Comparison of ENCODE assay signal across 8 cellular contexts in genomic region chr15:41774873-41775417, GRCh38. TPM values are rescaled to one million over a fixed set of nuclear protein-coding genes. Genes with fewer than 3 reads are reported as not detected.
A peak's percentile ranks its signal among the peaks of the same experiment; 100 is the strongest.
DNase-seq lines count a peak whose midpoint lies in the region; ATAC-seq and TF ChIP-seq lines count a peak whose summit lies in the region.

No MANE protein-coding gene starts in this region.

- H3K27ac Mint-ChIP-seq in activated CD4-positive, alpha-beta T cell treated with anti-CD3 and anti-CD28 coated beads, Interleukin-2, amount 10 ng/mL, durations not matched to agents 7 days and 5 days = peak overlapping the region; percentile 93
- H3K27ac Mint-ChIP-seq in WTC11 = peak overlapping the region; percentile 89

- H3K4me1 Mint-ChIP-seq in activated CD4-positive, alpha-beta T cell treated with anti-CD3 and anti-CD28 coated beads, Interleukin-2, amount 10 ng/mL, durations not matched to agents 7 days and 5 days = peaks cover 67% of the 10 kb centered on the region
- H3K4me1 Mint-ChIP-seq in WTC11 = peaks cover 43% of the 10 kb centered on the region

- no peaks in the 10 kb centered on the region for H3K27me3 Mint-ChIP-seq in activated CD4-positive, alpha-beta T cell treated with anti-CD3 and anti-CD28 coated beads, Interleukin-2, amount 10 ng/mL, durations not matched to agents 7 days and 5 days
- no peaks in the 10 kb centered on the region for H3K27me3 Mint-ChIP-seq in WTC11 (ENCODE audit: low read depth)

- POLR2A ChIA-PET in activated CD4-positive, alpha-beta T cell treated with anti-CD3 and anti-CD28 coated beads, Interleukin-2, amount 10 ng/mL, durations not matched to agents 7 days and 5 days (lab: Charles Lee) = no interaction called here
- POLR2A ChIA-PET in WTC11 (lab: Charles Lee) = interaction anchor here (1.3 to 2.4 kb wide), 9 partner anchors 32 to 214 kb away, joined by 3 to 15 read pairs (median 5); partner anchors contain the start of genes EHD4 and JMJD7

- no peaks in the 10 kb centered on the region for H3K9me3 Mint-ChIP-seq in activated CD4-positive, alpha-beta T cell treated with anti-CD3 and anti-CD28 coated beads, Interleukin-2, amount 10 ng/mL, durations not matched to agents 7 days and 5 days
- H3K9me3 Mint-ChIP-seq in WTC11 = no peaks in the 10 kb centered on the region

- TF ChIP-seq CTCF in WTC11 (IDR thresholded peaks at IDR 0.05) (no peak), foreskin fibroblast (IDR thresholded peaks at IDR 0.05; ENCODE audit: low read depth, low read length) (no peak)

- peaks cover 8% of the 10 kb centered on the region for H3K36me3 Mint-ChIP-seq in activated CD4-positive, alpha-beta T cell treated with anti-CD3 and anti-CD28 coated beads, Interleukin-2, amount 10 ng/mL, durations not matched to agents 7 days and 5 days (ENCODE audit: low read depth)
- no peaks in the 10 kb centered on the region for H3K36me3 Mint-ChIP-seq in WTC11

- H3K4me3 Mint-ChIP-seq in activated CD4-positive, alpha-beta T cell treated with anti-CD3 and anti-CD28 coated beads, Interleukin-2, amount 10 ng/mL, durations not matched to agents 7 days and 5 days = peak overlapping the region; percentile 90
- H3K4me3 Mint-ChIP-seq in WTC11 = peak overlapping the region; percentile 86

- peak; percentile 20 for DNase-seq in activated CD4-positive, alpha-beta T cell treated with anti-CD3 and anti-CD28 coated beads, Interleukin-2, amount 10 ng/mL, durations not matched to agents 7 days and 5 days
- no peak for DNase-seq in activated CD4-positive, alpha-beta T cell treated with anti-CD3 and anti-CD28 coated beads for 48 hours
- DNase-seq in WTC11 (ENCODE audit: low spot score) = no peak
- no peak for DNase-seq in foreskin fibroblast
- DNase-seq in sciatic nerve (ENCODE audit: low spot score) = no peak
- DNase-seq in pons (ENCODE audit: low spot score) = no peak

- H3K4me3 ChIP-seq in foreskin fibroblast (ENCODE audit: low read depth in 1 of 2, low read length in 2 of 2) = peak overlapping the region; percentile 87 to 98

- ATAC-seq in WTC11 (no peak), sciatic nerve (peak; percentile 50), GM18868 (IDR thresholded peaks at IDR 0.05; ENCODE audit: unreplicated experiment) (no peak), GM19397 (IDR thresholded peaks at IDR 0.05; ENCODE audit: unreplicated experiment) (no peak)

- intact Hi-C loops in sciatic nerve (cut with DNase I) = no loop called here

- CTCF ChIA-PET in activated CD4-positive, alpha-beta T cell treated with anti-CD3 and anti-CD28 coated beads, Interleukin-2, amount 10 ng/mL, durations not matched to agents 7 days and 5 days (lab: Charles Lee) = interaction anchor here (0.5 to 10.9 kb wide), 39 partner anchors 8 to 544 kb away, joined by 3 to 166 read pairs (median 4); partner anchors contain the start of genes CHP1, EHD4, EXD1 and JMJD7
- CTCF ChIA-PET in WTC11 (lab: Charles Lee) = interaction anchor here (0.8 to 4.5 kb wide), 44 partner anchors 9 to 443 kb away, joined by 3 to 158 read pairs (median 4); partner anchors contain the start of genes EHD4, JMJD7, MGA and NUSAP1

TF ChIP-seq in WTC11, 78 proteins besides CTCF, POLR2A, EP300 and RAD21:
- TF ChIP-seq FOXP1 (CRISPR knock-in tag; IDR thresholded peaks at IDR 0.05; ENCODE audit: borderline replicate concordance) = peak; percentile 16; the same call in 1 of the 2 replicates
- TF ChIP-seq SMAD3 (CRISPR knock-in tag; IDR thresholded peaks at IDR 0.05; ENCODE audit: borderline replicate concordance) = no peak
- no peak for TF ChIP-seq ZNF281 (CRISPR knock-in tag; IDR thresholded peaks at IDR 0.05)
TF ChIP-seq in WTC11: peak in this region for 1.

RNA-seq across cellular contexts. Expression of gene MAPKBP1, which starts 0.7 kb away (rescaled TPM):
- total RNA-seq in activated CD4-positive, alpha-beta T cell treated with anti-CD3 and anti-CD28 coated beads, Interleukin-2, amount 10 ng/mL, durations not matched to agents 7 days and 5 days = 10 to 100 TPM; 29.8 to 31.2 TPM
- total RNA-seq in WTC11 (2021) (11.0 to 14.5 TPM (median 12.9 TPM) in 3 replicates), sciatic nerve (54.3 TPM)

RNA-seq across cellular contexts. Expression of gene JMJD7, which starts 52.9 kb away (rescaled TPM):
- 10 to 100 TPM; 23.9 to 28.4 TPM for total RNA-seq in activated CD4-positive, alpha-beta T cell treated with anti-CD3 and anti-CD28 coated beads, Interleukin-2, amount 10 ng/mL, durations not matched to agents 7 days and 5 days
- total RNA-seq in WTC11 (2021) = 14.8 to 19.9 TPM (median 18.2 TPM) in 3 replicates
- total RNA-seq in sciatic nerve = 18.5 TPM
